In the genomic region with DNA sequence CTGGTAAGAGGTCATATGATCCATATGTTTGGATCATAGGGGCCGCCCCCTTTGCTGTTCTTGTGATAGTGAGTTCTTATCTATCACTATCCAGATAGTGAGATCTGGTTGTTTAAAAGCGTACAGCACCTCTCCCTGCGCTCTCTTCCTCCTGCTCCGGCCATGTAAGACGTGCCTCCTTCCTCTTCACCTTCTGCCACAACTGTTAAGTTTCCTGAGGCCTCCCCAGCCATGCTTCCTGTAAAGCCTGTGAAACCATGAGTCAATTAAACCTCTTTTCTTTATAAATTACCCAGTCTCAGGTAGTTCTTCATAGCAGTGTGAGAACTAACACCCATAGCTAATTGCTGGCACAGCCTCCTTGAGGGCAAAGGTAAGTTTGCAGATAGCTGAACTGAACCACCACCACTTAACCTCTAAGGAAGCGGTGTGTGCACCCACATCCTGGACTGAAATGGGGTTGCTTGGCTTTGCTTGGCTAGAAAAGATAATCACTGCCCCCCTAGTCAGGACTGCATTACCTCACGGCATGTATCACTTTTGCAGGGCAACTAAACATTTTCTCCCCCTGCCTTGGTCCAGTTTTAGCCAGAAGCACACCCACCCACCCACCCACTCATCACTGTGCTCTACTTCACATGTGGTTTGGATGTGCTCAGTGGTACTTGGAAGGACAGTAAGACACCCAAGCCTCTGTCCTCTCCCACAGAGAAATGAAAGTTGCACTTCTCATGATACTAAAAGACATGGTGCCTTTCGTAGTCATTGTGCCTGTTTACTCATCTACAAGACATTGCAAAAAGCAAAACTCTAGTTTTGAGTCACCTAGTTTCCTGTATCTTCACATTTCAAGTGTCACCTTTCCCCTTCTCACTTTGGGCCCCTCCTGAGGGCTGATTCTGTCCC, we compare ENCODE assay signal across 8 cellular contexts. TPM values are rescaled to one million over a fixed set of nuclear protein-coding genes. Genes with fewer than 3 reads are reported as not detected.
DNase-seq lines count a peak whose midpoint lies in the region; ATAC-seq, FAIRE-seq and TF ChIP-seq lines count a peak whose summit lies in the region.

No MANE protein-coding gene starts in this region.

- H3K9ac ChIP-seq in HepG2 (ENCODE audit: insufficient read depth, low read depth, low read length), result no peak overlapping the region

- H3K9me3 ChIP-seq in right lobe of liver, result no peaks in the 10 kb centered on the region
- no peaks in the 10 kb centered on the region for H3K9me3 ChIP-seq in HepG2 (ENCODE audit: low read length)
- no peaks in the 10 kb centered on the region for H3K9me3 ChIP-seq in tibial nerve

- intact Hi-C loops in right lobe of liver (cut with DNase I) (loop anchor here (10.0 kb wide), 1 partner anchor 105 kb away; no protein-coding TSS in a partner anchor), HepG2 (cut with micrococcal nuclease; ENCODE audit: unreplicated experiment) (no loop called here)

- no peak overlapping the region for H2AFZ ChIP-seq in HepG2 (ENCODE audit: low read length)

- H3K27me3 ChIP-seq in right lobe of liver (no peaks in the 10 kb centered on the region), HepG2 (ENCODE audit: control insufficient read depth in 1 of 2, insufficient read depth in 2 of 2, low read length in 2 of 2) (no peaks in the 10 kb centered on the region), tibial nerve (no peaks in the 10 kb centered on the region)

- H3K4me2 ChIP-seq in HepG2 (ENCODE audit: low read depth, low read length), result no peak overlapping the region

- TF ChIP-seq EP300 in HepG2 (IDR thresholded peaks at IDR 0.05; ENCODE audit: low read depth in 2 of 2, low read length in 2 of 2), result no peak
- no peak for TF ChIP-seq EP300 in HepG2 (CRISPR knock-in tag; IDR thresholded peaks at IDR 0.05; ENCODE audit: borderline replicate concordance)
- no peak for TF ChIP-seq EP300 in tibial nerve (IDR thresholded peaks at IDR 0.05)

- H3K4me1 ChIP-seq in right lobe of liver (peaks cover 0 to 22% (median under 1%) of the 10 kb centered on the region in 4 donors), HepG2 (ENCODE audit: insufficient read depth, low read length) (peaks cover 10% of the 10 kb centered on the region), tibial nerve (no peaks in the 10 kb centered on the region)

- no peak for TF ChIP-seq RAD21 in HepG2 (CRISPR knock-in tag; IDR thresholded peaks at IDR 0.05)

- no peaks in the 10 kb centered on the region for H3K79me2 ChIP-seq in HepG2 (ENCODE audit: insufficient read depth, low read length)

- DNase-seq in right lobe of liver, result peak in 1 of 3 donors; percentile 38
- no peak for DNase-seq in HepG2 (ENCODE audit: low spot score)
- DNase-seq in activated naive CD4-positive, alpha-beta T cell treated with Interleukin-2 at 50 U/mL for 16 hours, result peak; percentile 64
- peak; percentile 53 to 65 for DNase-seq in stimulated activated CD8-positive, alpha-beta memory T cell treated with anti-CD3 and anti-CD28 coated beads, Interleukin-15, amount 100 ng/mL, for 48 hours (ENCODE audit: low read depth in 2 of 2)
- no peak for DNase-seq in NCI-H146 treated with DMSO at 0.1 percent for 48 hours (lab: John Stamatoyannopoulos, UW; ENCODE audit: unreplicated experiment)
- no peak for DNase-seq in retina
- DNase-seq in tibial nerve (ENCODE audit: low spot score in 2 of 2), result no peak

- CTCF ChIA-PET in HepG2 (lab: Yijun Ruan, JAX; ENCODE audit: low intra/inter-chr PET ratio, low total read pairs), result no interaction called here

- peak; percentile 31 to 60 (median 50) for ATAC-seq in right lobe of liver
- no peak for ATAC-seq in HepG2
- ATAC-seq in HG03571 (IDR thresholded peaks at IDR 0.05; ENCODE audit: unreplicated experiment), result peak; percentile 73

- H3K4me3 ChIP-seq in right lobe of liver (no peak overlapping the region), HepG2 (replicated peaks in 1 of 3; ENCODE audit: insufficient read depth in 1 of 3, low read depth in 2 of 3, low read length in 3 of 3) (no peak overlapping the region), tibial nerve (no peak overlapping the region)

- POLR2A ChIA-PET in HepG2 (lab: Yijun Ruan, JAX), result no interaction called here

- no TSS peak for BruUV-seq in HepG2 (replicated peaks; lab: Mats Ljungman, UMichigan)

- in situ Hi-C loops in HepG2 (cut with HindIII; ENCODE audit: extremely low pct_ligation_motif_present, low pct_unique_long_range_greater_than_20kb), result loop anchor here (10.0 kb wide), 1 partner anchor 335 kb away; no protein-coding TSS in a partner anchor

- no peak for TF ChIP-seq POLR2A in right lobe of liver (IDR thresholded peaks at IDR 0.05)
- TF ChIP-seq POLR2A in HepG2 (IDR thresholded peaks at IDR 0.05; ENCODE audit: insufficient read depth in 1 of 2, low read depth in 2 of 2, low read length in 2 of 2), result no peak
- TF ChIP-seq POLR2A in tibial nerve (IDR thresholded peaks at IDR 0.05), result no peak

- TF ChIP-seq CTCF in right lobe of liver (IDR thresholded peaks at IDR 0.05) (no peak), HepG2 (CRISPR knock-in tag; IDR thresholded peaks at IDR 0.05) (no peak), tibial nerve (IDR thresholded peaks at IDR 0.05) (no peak)

- H3K27ac ChIP-seq in right lobe of liver, result no peak overlapping the region
- no peak overlapping the region for H3K27ac ChIP-seq in HepG2 (ENCODE audit: extremely low read length, insufficient read depth, low read length)
- no peak overlapping the region for H3K27ac ChIP-seq in tibial nerve

- H3K36me3 ChIP-seq in right lobe of liver (peaks cover 6 to 48% (median 35%) of the 10 kb centered on the region in 4 donors), HepG2 (replicated peaks in 1 of 2; ENCODE audit: control insufficient read depth in 1 of 2, insufficient read depth in 2 of 2, low read length in 2 of 2) (peaks cover 15 to 45% of the 10 kb centered on the region in 2 experiments), tibial nerve (peaks cover 0 to 77% (median 38%) of the 10 kb centered on the region in 3 donors)

- WGBS in right lobe of liver (ENCODE audit: insufficient coverage, low coverage, low lambda C conversion rate, missing lambda C conversion rate), result 71% methylated on average over 6 of the region's 8 CpGs
- 98% methylated on average over 8 of the region's 8 CpGs for WGBS in HepG2 (ENCODE audit: low lambda C conversion rate)
- 89 to 90% methylated on average over 8 of the region's 8 CpGs for WGBS in tibial nerve, 2 donors

- H4K20me1 ChIP-seq in HepG2 (ENCODE audit: insufficient read depth, low read length), result no peaks in the 10 kb centered on the region

- FAIRE-seq in HepG2 (lab: Jason Lieb, UNC), result no peak

RNA-seq across cellular contexts. Expression of a gene that starts 23.1 kb away (rescaled TPM):
- 1 to 10 TPM in 5 of 6 experiments, under 1 TPM in 1; 0.90 to 5.2 (median 1.9) TPM for total RNA-seq in right lobe of liver
- 0.18 and 0.27 TPM in 2 replicates for total RNA-seq in HepG2 (2016; rRNA removed; fragmentation: Illumina TruSeq; extraction: Trizol)
- total RNA-seq in HepG2 (2016; cell fraction: cytosol; rRNA removed; fragmentation: Illumina TruSeq; extraction: Trizol; ENCODE audit: low read depth), result not detected in 2 replicates
- 0.18 and 0.22 TPM in 2 replicates for total RNA-seq in HepG2 (2016; cell fraction: insoluble cytoplasmic fraction; rRNA removed; fragmentation: Illumina TruSeq; extraction: Trizol)
- 0.19 and 0.21 TPM in 2 replicates for total RNA-seq in HepG2 (2016; cell fraction: membrane; rRNA removed; fragmentation: Illumina TruSeq; extraction: Trizol)
- total RNA-seq in HepG2 (2016; cell fraction: nucleus; rRNA removed; fragmentation: Illumina TruSeq; extraction: Trizol), result 0.09 and 0.12 TPM in 2 replicates
- 22.8 and 24.0 TPM in 2 replicates for polyA plus RNA-seq in HepG2 (2011; rRNA removed)
- polyA plus RNA-seq in HepG2 (2011; cell fraction: cytosol; rRNA removed), result 26.7 and 29.6 TPM in 2 replicates
- polyA plus RNA-seq in HepG2 (2011; cell fraction: nucleus; rRNA removed), result 4.9 and 6.8 TPM in 2 replicates
- 10.9 and 16.0 TPM in 2 replicates for polyA plus RNA-seq in HepG2 (2012)
- polyA plus RNA-seq in HepG2 (2016; cell fraction: cytosol; fragmentation: Illumina TruSeq; extraction: Trizol; ENCODE audit: low read depth), result 0.05 TPM in 1 of 2 replicates, not detected in the other
- 0.32 and 0.41 TPM in 2 replicates for polyA plus RNA-seq in HepG2 (2016; cell fraction: insoluble cytoplasmic fraction; fragmentation: Illumina TruSeq; extraction: Trizol; ENCODE audit: low read depth)
- polyA plus RNA-seq in HepG2 (2016; cell fraction: membrane; fragmentation: Illumina TruSeq; extraction: Trizol; ENCODE audit: low read depth), result 0.07 and 0.11 TPM in 2 replicates
- polyA plus RNA-seq in HepG2 (2016; cell fraction: nucleus; fragmentation: Illumina TruSeq; extraction: Trizol; ENCODE audit: insufficient read depth, low read depth), result 0.18 and 0.37 TPM in 2 replicates
- polyA minus RNA-seq in HepG2 (2011; rRNA and poly(A)+ RNA removed; ENCODE audit: low replicate concordance), result 0.65 and 54.4 TPM in 2 replicates
- 6.2 and 10.5 TPM in 2 replicates for polyA minus RNA-seq in HepG2 (2011; cell fraction: cytosol; rRNA and poly(A)+ RNA removed)
- 2.2 and 3.5 TPM in 2 replicates for polyA minus RNA-seq in HepG2 (2011; cell fraction: nucleus; rRNA and poly(A)+ RNA removed)
- total RNA-seq in tibial nerve, result 10 to 100 TPM in 1 of 4 donors, 1 to 10 TPM in 3; 3.5 to 11.1 (median 5.9) TPM

RNA-seq across cellular contexts. Expression of a gene that starts 33.2 kb away (rescaled TPM):
- total RNA-seq in right lobe of liver (10 to 100 TPM; 22.2 to 34.4 (median 28.2) TPM), HepG2 (2016; rRNA removed; fragmentation: Illumina TruSeq; extraction: Trizol) (126 and 180 TPM in 2 replicates), tibial nerve (10 to 100 TPM; 77.7 to 83.1 (median 79.9) TPM)
- 25.1 and 26.4 TPM in 2 replicates for total RNA-seq in HepG2 (2016; cell fraction: cytosol; rRNA removed; fragmentation: Illumina TruSeq; extraction: Trizol; ENCODE audit: low read depth)
- 132 and 187 TPM in 2 replicates for total RNA-seq in HepG2 (2016; cell fraction: insoluble cytoplasmic fraction; rRNA removed; fragmentation: Illumina TruSeq; extraction: Trizol)
- total RNA-seq in HepG2 (2016; cell fraction: membrane; rRNA removed; fragmentation: Illumina TruSeq; extraction: Trizol), result 45.3 and 52.1 TPM in 2 replicates
- 55.9 and 61.0 TPM in 2 replicates for total RNA-seq in HepG2 (2016; cell fraction: nucleus; rRNA removed; fragmentation: Illumina TruSeq; extraction: Trizol)
- polyA plus RNA-seq in HepG2 (2011; rRNA removed), result 48.4 and 54.5 TPM in 2 replicates
- 36.4 and 46.8 TPM in 2 replicates for polyA plus RNA-seq in HepG2 (2011; cell fraction: cytosol; rRNA removed)
- polyA plus RNA-seq in HepG2 (2011; cell fraction: nucleus; rRNA removed), result 20.6 and 24.0 TPM in 2 replicates
- 54.3 and 68.8 TPM in 2 replicates for polyA plus RNA-seq in HepG2 (2012)
- 24.2 and 24.3 TPM in 2 replicates for polyA plus RNA-seq in HepG2 (2016; cell fraction: cytosol; fragmentation: Illumina TruSeq; extraction: Trizol; ENCODE audit: low read depth)
- polyA plus RNA-seq in HepG2 (2016; cell fraction: insoluble cytoplasmic fraction; fragmentation: Illumina TruSeq; extraction: Trizol; ENCODE audit: low read depth), result 224 and 245 TPM in 2 replicates
- 43.7 and 45.5 TPM in 2 replicates for polyA plus RNA-seq in HepG2 (2016; cell fraction: membrane; fragmentation: Illumina TruSeq; extraction: Trizol; ENCODE audit: low read depth)
- 124 and 135 TPM in 2 replicates for polyA plus RNA-seq in HepG2 (2016; cell fraction: nucleus; fragmentation: Illumina TruSeq; extraction: Trizol; ENCODE audit: insufficient read depth, low read depth)
- 33.9 and 41.6 TPM in 2 replicates for polyA minus RNA-seq in HepG2 (2011; rRNA and poly(A)+ RNA removed; ENCODE audit: low replicate concordance)
- polyA minus RNA-seq in HepG2 (2011; cell fraction: cytosol; rRNA and poly(A)+ RNA removed), result 16.9 and 17.8 TPM in 2 replicates
- polyA minus RNA-seq in HepG2 (2011; cell fraction: nucleus; rRNA and poly(A)+ RNA removed), result 15.6 and 21.8 TPM in 2 replicates

RNA-seq across cellular contexts. Expression of a gene that starts 36.3 kb away (rescaled TPM):
- total RNA-seq in right lobe of liver (100 to 1,000 TPM in 4 of 6 experiments, 10 to 100 TPM in 2; 86.7 to 315 (median 116) TPM), HepG2 (2016; rRNA removed; fragmentation: Illumina TruSeq; extraction: Trizol) (131 and 143 TPM in 2 replicates), tibial nerve (100 to 1,000 TPM in 3 of 4 donors, 10 to 100 TPM in 1; 96.3 to 207 (median 148) TPM)
- 48.9 and 52.9 TPM in 2 replicates for total RNA-seq in HepG2 (2016; cell fraction: cytosol; rRNA removed; fragmentation: Illumina TruSeq; extraction: Trizol; ENCODE audit: low read depth)
- 135 and 167 TPM in 2 replicates for total RNA-seq in HepG2 (2016; cell fraction: insoluble cytoplasmic fraction; rRNA removed; fragmentation: Illumina TruSeq; extraction: Trizol)
- total RNA-seq in HepG2 (2016; cell fraction: membrane; rRNA removed; fragmentation: Illumina TruSeq; extraction: Trizol), result 52.5 and 57.7 TPM in 2 replicates
- 53.2 and 53.6 TPM in 2 replicates for total RNA-seq in HepG2 (2016; cell fraction: nucleus; rRNA removed; fragmentation: Illumina TruSeq; extraction: Trizol)
- polyA plus RNA-seq in HepG2 (2011; rRNA removed), result 85.5 and 97.7 TPM in 2 replicates
- 137 and 146 TPM in 2 replicates for polyA plus RNA-seq in HepG2 (2011; cell fraction: cytosol; rRNA removed)
- 78.4 and 120 TPM in 2 replicates for polyA plus RNA-seq in HepG2 (2011; cell fraction: nucleus; rRNA removed)
- polyA plus RNA-seq in HepG2 (2012), result 116 and 168 TPM in 2 replicates
- polyA plus RNA-seq in HepG2 (2016; cell fraction: cytosol; fragmentation: Illumina TruSeq; extraction: Trizol; ENCODE audit: low read depth), result 56.9 and 60.0 TPM in 2 replicates
- 155 and 173 TPM in 2 replicates for polyA plus RNA-seq in HepG2 (2016; cell fraction: insoluble cytoplasmic fraction; fragmentation: Illumina TruSeq; extraction: Trizol; ENCODE audit: low read depth)
- polyA plus RNA-seq in HepG2 (2016; cell fraction: membrane; fragmentation: Illumina TruSeq; extraction: Trizol; ENCODE audit: low read depth), result 59.9 and 60.4 TPM in 2 replicates
- 116 and 123 TPM in 2 replicates for polyA plus RNA-seq in HepG2 (2016; cell fraction: nucleus; fragmentation: Illumina TruSeq; extraction: Trizol; ENCODE audit: insufficient read depth, low read depth)
- polyA minus RNA-seq in HepG2 (2011; rRNA and poly(A)+ RNA removed; ENCODE audit: low replicate concordance), result 26.2 and 37.8 TPM in 2 replicates
- polyA minus RNA-seq in HepG2 (2011; cell fraction: cytosol; rRNA and poly(A)+ RNA removed), result 26.0 and 33.5 TPM in 2 replicates
- 17.9 and 22.1 TPM in 2 replicates for polyA minus RNA-seq in HepG2 (2011; cell fraction: nucleus; rRNA and poly(A)+ RNA removed)

RNA-seq across cellular contexts. Expression of a gene that starts 59.7 kb away (rescaled TPM):
- 10 to 100 TPM in 4 of 6 experiments, 1 to 10 TPM in 2; 4.5 to 17.9 (median 14.0) TPM for total RNA-seq in right lobe of liver
- total RNA-seq in HepG2 (2016; rRNA removed; fragmentation: Illumina TruSeq; extraction: Trizol), result 10.4 and 13.2 TPM in 2 replicates
- total RNA-seq in HepG2 (2016; cell fraction: cytosol; rRNA removed; fragmentation: Illumina TruSeq; extraction: Trizol; ENCODE audit: low read depth), result 2.1 and 2.5 TPM in 2 replicates
- 10.0 and 12.0 TPM in 2 replicates for total RNA-seq in HepG2 (2016; cell fraction: insoluble cytoplasmic fraction; rRNA removed; fragmentation: Illumina TruSeq; extraction: Trizol)
- total RNA-seq in HepG2 (2016; cell fraction: membrane; rRNA removed; fragmentation: Illumina TruSeq; extraction: Trizol), result 5.6 and 7.1 TPM in 2 replicates
- total RNA-seq in HepG2 (2016; cell fraction: nucleus; rRNA removed; fragmentation: Illumina TruSeq; extraction: Trizol), result 8.1 and 8.4 TPM in 2 replicates
- polyA plus RNA-seq in HepG2 (2011; rRNA removed), result 19.1 and 24.8 TPM in 2 replicates
- 11.7 and 14.9 TPM in 2 replicates for polyA plus RNA-seq in HepG2 (2011; cell fraction: cytosol; rRNA removed)
- 26.7 and 32.2 TPM in 2 replicates for polyA plus RNA-seq in HepG2 (2011; cell fraction: nucleus; rRNA removed)
- polyA plus RNA-seq in HepG2 (2012), result 7.3 and 18.2 TPM in 2 replicates
- 1.3 and 1.4 TPM in 2 replicates for polyA plus RNA-seq in HepG2 (2016; cell fraction: cytosol; fragmentation: Illumina TruSeq; extraction: Trizol; ENCODE audit: low read depth)
- 9.6 and 12.1 TPM in 2 replicates for polyA plus RNA-seq in HepG2 (2016; cell fraction: insoluble cytoplasmic fraction; fragmentation: Illumina TruSeq; extraction: Trizol; ENCODE audit: low read depth)
- polyA plus RNA-seq in HepG2 (2016; cell fraction: membrane; fragmentation: Illumina TruSeq; extraction: Trizol; ENCODE audit: low read depth), result 4.3 and 4.7 TPM in 2 replicates
- polyA plus RNA-seq in HepG2 (2016; cell fraction: nucleus; fragmentation: Illumina TruSeq; extraction: Trizol; ENCODE audit: insufficient read depth, low read depth), result 14.7 and 15.5 TPM in 2 replicates
- 21.9 and 39.6 TPM in 2 replicates for polyA minus RNA-seq in HepG2 (2011; rRNA and poly(A)+ RNA removed; ENCODE audit: low replicate concordance)
- 9.8 and 11.5 TPM in 2 replicates for polyA minus RNA-seq in HepG2 (2011; cell fraction: cytosol; rRNA and poly(A)+ RNA removed)
- polyA minus RNA-seq in HepG2 (2011; cell fraction: nucleus; rRNA and poly(A)+ RNA removed), result 11.8 and 11.9 TPM in 2 replicates
- 10 to 100 TPM in 1 of 4 donors, 1 to 10 TPM in 3; 6.9 to 16.2 (median 8.9) TPM for total RNA-seq in tibial nerve

Comparison
In these comparisons a context has a peak if more than half of its experiments do, and no peak if none do; other contexts are left out.
1. DNase-seq: peak in activated naive CD4-positive, alpha-beta T cell treated with Interleukin-2 at 50 U/mL for 16 hours (single experiment) and stimulated activated CD8-positive, alpha-beta memory T cell treated with anti-CD3 and anti-CD28 coated beads, Interleukin-15, amount 100 ng/mL, for 48 hours (2 of 2); none in HepG2 (single experiment), NCI-H146 treated with DMSO at 0.1 percent for 48 hours (single experiment), retina (single experiment) and tibial nerve (0 of 2).